Comparison of ENCODE assay signal across 9 cellular contexts in the genomic region with DNA sequence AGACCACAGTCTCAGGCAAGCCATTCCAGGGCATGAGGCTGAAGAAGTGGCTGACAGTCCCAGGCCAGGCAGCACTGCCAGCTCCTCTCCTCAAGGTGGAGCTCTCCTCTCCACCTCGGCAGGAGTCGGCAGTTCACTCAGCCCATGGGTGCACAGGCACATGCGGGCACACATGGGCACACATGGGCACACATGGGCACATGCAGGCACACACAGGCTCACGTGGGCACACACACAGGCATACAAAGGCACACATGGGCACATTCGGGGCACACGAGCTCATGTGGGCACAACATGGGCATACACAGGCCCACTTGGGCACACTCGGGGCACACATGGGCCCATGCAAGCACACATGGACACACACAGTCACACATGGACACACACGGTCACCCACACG.
DNase-seq lines count a peak whose midpoint lies in the region; ATAC-seq, FAIRE-seq and TF ChIP-seq lines count a peak whose summit lies in the region.
"Had no signal": no experiment of that assay in that cellular context is flagged by ENCODE, and none has a peak within 500 bp of the region (broad histone marks: within the 10 kb centered on the region; RNA-seq: fewer than 3 reads in every experiment).

No MANE protein-coding gene starts in this region.

- H3K4me3 Mint-ChIP-seq in activated naive CD4-positive, alpha-beta T cell treated with anti-CD3 and anti-CD28 coated beads for 36 hours, result no peak overlapping the region
- no peak overlapping the region for H3K4me3 Mint-ChIP-seq in activated naive CD4-positive, alpha-beta T cell treated with anti-CD3 and anti-CD28 coated beads, Interleukin-2, amount 10 ng/mL, durations not matched to agents 7 days and 5 days

- ATAC-seq in stimulated activated naive CD8-positive, alpha-beta T cell treated with anti-CD3 and anti-CD28 coated beads, Interleukin-15, Interleukin-2, amounts not matched to agents 100 U/mL and 50 U/mL, for 24 hours, result no peak
- no peak for ATAC-seq in GM21786 (IDR thresholded peaks at IDR 0.05; ENCODE audit: unreplicated experiment)

- no peaks in the 10 kb centered on the region for H3K36me3 Mint-ChIP-seq in activated naive CD4-positive, alpha-beta T cell treated with anti-CD3 and anti-CD28 coated beads for 36 hours (ENCODE audit: low read depth)
- H3K36me3 Mint-ChIP-seq in activated naive CD4-positive, alpha-beta T cell treated with anti-CD3 and anti-CD28 coated beads, Interleukin-2, amount 10 ng/mL, durations not matched to agents 7 days and 5 days, result no peaks in the 10 kb centered on the region

- intact Hi-C loops in activated naive CD4-positive, alpha-beta T cell treated with anti-CD3 and anti-CD28 coated beads for 36 hours (cut with micrococcal nuclease), result no loop called here
- intact Hi-C loops in endothelial cell of umbilical vein (cut with micrococcal nuclease), result no loop called here

- peak; percentile 42 for DNase-seq in activated naive CD4-positive, alpha-beta T cell treated with anti-CD3 and anti-CD28 coated beads for 36 hours
- DNase-seq in activated naive CD4-positive, alpha-beta T cell treated with anti-CD3 and anti-CD28 coated beads, Interleukin-2, amount 10 ng/mL, durations not matched to agents 7 days and 5 days, result no peak
- DNase-seq in endothelial cell of umbilical vein (ENCODE audit: low read depth, low spot score) (no peak), NCI-H226 (no peak), putamen (ENCODE audit: low spot score) (no peak)
- peak; percentile 31 for DNase-seq in stimulated activated naive CD8-positive, alpha-beta T cell treated with anti-CD3 and anti-CD28 coated beads, Interleukin-15, Interleukin-2, amounts not matched to agents 100 U/mL and 50 U/mL, for 24 hours

- no peak overlapping the region for H3K4me3 ChIP-seq in OCI-LY1 (ENCODE audit: low read depth, low read length, poor library complexity, severe bottlenecking)
- no peak overlapping the region for H3K4me3 ChIP-seq in endothelial cell of umbilical vein (replicated peaks in 1 of 3; ENCODE audit: insufficient read depth in 1 of 3, low read depth in 1 of 3, low read length in 3 of 3)
- H3K4me3 ChIP-seq: pancreas had no signal

- CTCF ChIA-PET in activated naive CD4-positive, alpha-beta T cell treated with anti-CD3 and anti-CD28 coated beads for 36 hours (lab: Charles Lee), result interaction anchor here (0.6 to 2.4 kb wide), 7 partner anchors 8 to 286 kb away, joined by 3 to 14 read pairs (median 3); a partner anchor contains a TSS
- CTCF ChIA-PET in activated naive CD4-positive, alpha-beta T cell treated with anti-CD3 and anti-CD28 coated beads, Interleukin-2, amount 10 ng/mL, durations not matched to agents 7 days and 5 days (lab: Charles Lee), result interaction anchor here (0.8 to 3.7 kb wide), 5 partner anchors 8 to 66 kb away, joined by 3 to 28 read pairs (median 3); no protein-coding TSS in a partner anchor
- CTCF ChIA-PET in endothelial cell of umbilical vein (lab: Charles Lee), result interaction anchor here (0.6 to 1.4 kb wide), 9 partner anchors 9 to 266 kb away, joined by 3 to 4 read pairs (median 3); a partner anchor contains a TSS

- peaks cover 40% of the 10 kb centered on the region for H3K4me1 Mint-ChIP-seq in activated naive CD4-positive, alpha-beta T cell treated with anti-CD3 and anti-CD28 coated beads for 36 hours (ENCODE audit: low read depth)
- H3K4me1 Mint-ChIP-seq in activated naive CD4-positive, alpha-beta T cell treated with anti-CD3 and anti-CD28 coated beads, Interleukin-2, amount 10 ng/mL, durations not matched to agents 7 days and 5 days, result peaks cover 55% of the 10 kb centered on the region

- H3K9me1 ChIP-seq in endothelial cell of umbilical vein (replicated peaks; ENCODE audit: control insufficient read depth, extremely low read depth, insufficient read depth, low read length), result no peaks in the 10 kb centered on the region

- no TSS peak for BruUV-seq in endothelial cell of umbilical vein (replicated peaks; lab: Mats Ljungman, UMichigan)

- H3K9ac ChIP-seq in OCI-LY1 (ENCODE audit: low read length) (no peak overlapping the region), endothelial cell of umbilical vein (replicated peaks; ENCODE audit: extremely low read depth, insufficient read depth, low read length) (no peak overlapping the region)

- H3K27ac Mint-ChIP-seq in activated naive CD4-positive, alpha-beta T cell treated with anti-CD3 and anti-CD28 coated beads for 36 hours, result no peak overlapping the region
- H3K27ac Mint-ChIP-seq in activated naive CD4-positive, alpha-beta T cell treated with anti-CD3 and anti-CD28 coated beads, Interleukin-2, amount 10 ng/mL, durations not matched to agents 7 days and 5 days, result no peak overlapping the region

- H3K9me3 ChIP-seq in OCI-LY1 (ENCODE audit: low read length), result no peaks in the 10 kb centered on the region
- no peaks in the 10 kb centered on the region for H3K9me3 ChIP-seq in endothelial cell of umbilical vein (replicated peaks; ENCODE audit: control insufficient read depth, insufficient read depth, low read length)
- H3K9me3 ChIP-seq: pancreas had no signal

- H2AFZ ChIP-seq in OCI-LY1 (ENCODE audit: low read length) (no peak overlapping the region), endothelial cell of umbilical vein (ENCODE audit: low read depth, low read length) (no peak overlapping the region)

- POLR2A ChIA-PET in endothelial cell of umbilical vein (lab: Charles Lee), result no interaction called here

- H3K27me3 Mint-ChIP-seq in activated naive CD4-positive, alpha-beta T cell treated with anti-CD3 and anti-CD28 coated beads for 36 hours (ENCODE audit: low read depth), result no peaks in the 10 kb centered on the region
- peaks cover 33% of the 10 kb centered on the region for H3K27me3 Mint-ChIP-seq in activated naive CD4-positive, alpha-beta T cell treated with anti-CD3 and anti-CD28 coated beads, Interleukin-2, amount 10 ng/mL, durations not matched to agents 7 days and 5 days

- peaks cover 6% of the 10 kb centered on the region; the same call in 1 of the 2 replicates for H3K27me3 ChIP-seq in OCI-LY1 (ENCODE audit: insufficient read depth, low read length)
- no peaks in the 10 kb centered on the region for H3K27me3 ChIP-seq in endothelial cell of umbilical vein (ENCODE audit: control insufficient read depth in 2 of 2, insufficient read depth in 2 of 2, low read length in 2 of 2)
- H3K27me3 ChIP-seq: pancreas had no signal

- H3K4me2 ChIP-seq in OCI-LY1 (ENCODE audit: low read length) (no peak overlapping the region), endothelial cell of umbilical vein (ENCODE audit: insufficient read depth, low read length) (no peak overlapping the region)

- no peak for FAIRE-seq in endothelial cell of umbilical vein (lab: Jason Lieb, UNC)
- FAIRE-seq: pancreas had no signal

- H4K20me1 ChIP-seq in OCI-LY1 (ENCODE audit: insufficient read depth, low read length) (no peaks in the 10 kb centered on the region), endothelial cell of umbilical vein (replicated peaks; ENCODE audit: control insufficient read depth, extremely low read depth, insufficient read depth, low read length) (no peaks in the 10 kb centered on the region)

- TF ChIP-seq POLR2A in endothelial cell of umbilical vein (IDR thresholded peaks at IDR 0.05; ENCODE audit: low read depth, low read length), result no peak

- no peaks in the 10 kb centered on the region for H3K36me3 ChIP-seq in OCI-LY1 (ENCODE audit: insufficient read depth, low read length)
- H3K36me3 ChIP-seq in endothelial cell of umbilical vein (ENCODE audit: control insufficient read depth in 2 of 2, extremely low read depth in 1 of 2, insufficient read depth in 2 of 2, low read length in 2 of 2), result no peaks in the 10 kb centered on the region
- H3K36me3 ChIP-seq: pancreas had no signal

- H3K4me1 ChIP-seq in OCI-LY1 (ENCODE audit: insufficient read depth, low read length, severe bottlenecking) (peaks cover 13% of the 10 kb centered on the region), endothelial cell of umbilical vein (ENCODE audit: control insufficient read depth, extremely low read depth, insufficient read depth, low read length) (no peaks in the 10 kb centered on the region)
- H3K4me1 ChIP-seq: pancreas had no signal

- H3K9me2 ChIP-seq in OCI-LY1 (ENCODE audit: low read depth, low read length), result no peaks in the 10 kb centered on the region

- dilution Hi-C loops in endothelial cell of umbilical vein (cut with MboI; ENCODE audit: extremely low pct_ligation_motif_present, low sequenced_read_pairs), result no loop called here

- no peaks in the 10 kb centered on the region for H3F3A ChIP-seq in OCI-LY1 (ENCODE audit: insufficient read depth, low read length)

- TF ChIP-seq CTCF in OCI-LY1 (IDR thresholded peaks at IDR 0.05; ENCODE audit: low read length) (peak; percentile 61), endothelial cell of umbilical vein (IDR thresholded peaks at IDR 0.05; ENCODE audit: extremely low read depth in 1 of 2, insufficient read depth in 1 of 2, low read depth in 1 of 2, low read length in 2 of 2) (peak; percentile 26 to 45)

- H3K27ac ChIP-seq in OCI-LY1 (ENCODE audit: low read depth, low read length, poor library complexity, severe bottlenecking) (no peak overlapping the region), endothelial cell of umbilical vein (ENCODE audit: insufficient read depth, low read depth, low read length) (no peak overlapping the region)
- H3K27ac ChIP-seq: pancreas had no signal

- H3K9me3 Mint-ChIP-seq in activated naive CD4-positive, alpha-beta T cell treated with anti-CD3 and anti-CD28 coated beads for 36 hours, result no peaks in the 10 kb centered on the region
- no peaks in the 10 kb centered on the region for H3K9me3 Mint-ChIP-seq in activated naive CD4-positive, alpha-beta T cell treated with anti-CD3 and anti-CD28 coated beads, Interleukin-2, amount 10 ng/mL, durations not matched to agents 7 days and 5 days

- H3K79me2 ChIP-seq in OCI-LY1 (ENCODE audit: insufficient read depth, low read length) (no peaks in the 10 kb centered on the region), endothelial cell of umbilical vein (ENCODE audit: control insufficient read depth, insufficient read depth, low read length) (no peaks in the 10 kb centered on the region)

TF ChIP-seq in endothelial cell of umbilical vein, 7 proteins besides CTCF, POLR2A, EP300 and RAD21:
- no peak for TF ChIP-seq MYC (IDR thresholded peaks at IDR 0.05; ENCODE audit: low read depth, low read length)
- no peak for TF ChIP-seq GATA2 (IDR thresholded peaks at IDR 0.05; ENCODE audit: insufficient read depth, insufficient read length, low read depth, low read length)
- no peak for TF ChIP-seq EZH2 (IDR thresholded peaks at IDR 0.05; ENCODE audit: borderline replicate concordance, low read depth, low read length, severe bottlenecking)
- no peak for TF ChIP-seq POLR2AphosphoS5 (IDR thresholded peaks at IDR 0.05; ENCODE audit: insufficient read depth, low read depth, low read length)
- TF ChIP-seq, protein P1, sequence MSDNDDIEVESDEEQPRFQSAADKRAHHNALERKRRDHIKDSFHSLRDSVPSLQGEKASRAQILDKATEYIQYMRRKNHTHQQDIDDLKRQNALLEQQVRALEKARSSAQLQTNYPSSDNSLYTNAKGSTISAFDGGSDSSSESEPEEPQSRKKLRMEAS (IDR thresholded peaks at IDR 0.05; ENCODE audit: insufficient read depth, insufficient read length), result no peak
- no peak for TF ChIP-seq JUN (IDR thresholded peaks at IDR 0.05; ENCODE audit: borderline replicate concordance, insufficient read depth, insufficient read length, low read depth)
- TF ChIP-seq FOS (IDR thresholded peaks at IDR 0.05; ENCODE audit: borderline replicate concordance, insufficient read depth, low read length), result no peak
TF ChIP-seq in endothelial cell of umbilical vein: peak in this region for 0.

Comparison
In these comparisons a context has a peak if more than half of its experiments do, and no peak if none do; other contexts are left out.
1. DNase-seq: peak in activated naive CD4-positive, alpha-beta T cell treated with anti-CD3 and anti-CD28 coated beads for 36 hours (single experiment) and stimulated activated naive CD8-positive, alpha-beta T cell treated with anti-CD3 and anti-CD28 coated beads, Interleukin-15, Interleukin-2, amounts not matched to agents 100 U/mL and 50 U/mL, for 24 hours (single experiment); none in activated naive CD4-positive, alpha-beta T cell treated with anti-CD3 and anti-CD28 coated beads, Interleukin-2, amount 10 ng/mL, durations not matched to agents 7 days and 5 days (single experiment), endothelial cell of umbilical vein (single experiment), NCI-H226 (single experiment) and putamen (single experiment).